ENCODE assay signal across 1 cellular context in the genomic region with DNA sequence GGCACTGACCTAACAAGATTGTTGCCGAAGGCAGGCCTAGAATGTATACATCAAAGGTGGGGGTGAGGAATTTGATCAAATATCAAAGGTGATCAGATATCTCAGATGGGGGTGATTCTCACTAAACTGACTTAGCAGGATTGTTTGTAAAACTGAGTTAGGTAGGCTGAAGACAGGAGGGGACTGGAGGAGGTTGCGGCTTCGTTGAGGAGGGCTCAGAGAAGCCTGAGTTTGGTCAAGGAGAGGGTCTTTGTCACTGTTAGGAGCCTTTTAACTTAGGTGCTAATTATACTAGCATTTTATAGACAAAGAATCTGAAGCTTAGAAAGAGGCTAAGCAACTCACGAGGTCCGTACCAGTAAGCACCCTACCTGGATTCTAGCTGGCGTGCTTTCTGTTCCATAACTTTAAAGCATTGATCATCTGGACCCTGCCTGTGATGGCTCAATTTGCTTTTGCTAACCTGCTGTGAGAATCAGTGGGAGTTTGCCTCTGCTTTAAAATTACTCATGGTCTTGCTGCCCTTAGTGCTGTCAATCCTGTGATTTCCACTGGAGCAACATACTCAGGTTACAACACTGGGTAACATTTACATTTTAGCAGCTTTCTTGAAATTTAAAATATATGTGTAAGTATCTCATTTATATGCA.
TF ChIP-seq lines count a peak whose summit lies in the region.

No MANE protein-coding gene starts in this region.

TF ChIP-seq in H1, 55 proteins besides CTCF, POLR2A, EP300 and RAD21:
- peak; percentile 39 for TF ChIP-seq NANOG (IDR thresholded peaks at IDR 0.05; ENCODE audit: insufficient read depth, low read depth, low read length, poor library complexity, severe bottlenecking)
- TF ChIP-seq HDAC6 (IDR thresholded peaks at IDR 0.05; ENCODE audit: low read depth, low read length), result no peak
- TF ChIP-seq SP2 (IDR thresholded peaks at IDR 0.05; ENCODE audit: low read length), result no peak
- no peak for TF ChIP-seq CHD1 (IDR thresholded peaks at IDR 0.05; ENCODE audit: low read depth, low read length)
- TF ChIP-seq RBBP5 (IDR thresholded peaks at IDR 0.05; ENCODE audit: borderline replicate concordance, low read depth, low read length), result no peak
- TF ChIP-seq HDAC2 (IDR thresholded peaks at IDR 0.05; ENCODE audit: borderline replicate concordance in 1 of 2, low read depth in 2 of 2, low read length in 2 of 2), result peak in 1 of 2 experiments; percentile 23; a peak in 1 of 4 replicates
